ENCODE assay signal across 9 cellular contexts in genomic region chrX:136608295-136608933, GRCh38.
A peak's percentile ranks its signal among the peaks of the same experiment; 100 is the strongest.
DNase-seq lines count a peak whose midpoint lies in the region; ATAC-seq and TF ChIP-seq lines count a peak whose summit lies in the region.
"Had no signal": no experiment of that assay in that cellular context is flagged by ENCODE, and none has a peak within 500 bp of the region (broad histone marks: within the 10 kb centered on the region; RNA-seq: fewer than 3 reads in every experiment).

No MANE protein-coding gene starts in this region.

- H3K27me3 Mint-ChIP-seq in nephron progenitor cell (ENCODE audit: low read depth, poor library complexity): peaks cover 7% of the 10 kb centered on the region

- no peaks in the 10 kb centered on the region for H4K20me1 ChIP-seq in DND-41 (ENCODE audit: insufficient read depth, low read length)

- no peak overlapping the region for H3K27ac ChIP-seq in DND-41 (ENCODE audit: low read length)
- peak overlapping the region; percentile 55 for H3K27ac ChIP-seq in effector memory CD4-positive, alpha-beta T cell (ENCODE audit: insufficient read depth, low read length, poor library complexity, severe bottlenecking)

- no peaks in the 10 kb centered on the region for H3K36me3 ChIP-seq in DND-41 (ENCODE audit: insufficient read depth, low read length)
- H3K36me3 ChIP-seq in effector memory CD4-positive, alpha-beta T cell (ENCODE audit: control insufficient read depth, insufficient read depth, low read length): no peaks in the 10 kb centered on the region

- no peaks in the 10 kb centered on the region for H3K36me3 Mint-ChIP-seq in nephron progenitor cell (ENCODE audit: low read depth)

- H3K4me1 ChIP-seq in DND-41 (ENCODE audit: insufficient read depth, low read length): no peaks in the 10 kb centered on the region
- peaks cover 3% of the 10 kb centered on the region for H3K4me1 ChIP-seq in effector memory CD4-positive, alpha-beta T cell (ENCODE audit: control insufficient read depth, insufficient read depth, low read length, poor library complexity, severe bottlenecking)

- H3K9me3 ChIP-seq in DND-41 (ENCODE audit: insufficient read depth, low read length, severe bottlenecking): no peaks in the 10 kb centered on the region
- H3K9me3 ChIP-seq in effector memory CD4-positive, alpha-beta T cell (ENCODE audit: control insufficient read depth, low read length): no peaks in the 10 kb centered on the region

- in situ Hi-C loops in KBM-7 (cut with MboI; ENCODE audit: low pct_unique_long_range_greater_than_20kb, low sequenced_read_pairs): no loop called here

- peak; percentile 55 for DNase-seq in DND-41
- DNase-seq in KBM-7: peak; percentile 66
- peak; percentile 19 to 34 (median 29) for DNase-seq in effector memory CD4-positive, alpha-beta T cell
- DNase-seq in nephron progenitor cell: peak; percentile 5
- no peak for DNase-seq in amniotic stem cell (lab: John Stamatoyannopoulos, UW)

- TF ChIP-seq CTCF in DND-41 (IDR thresholded peaks at IDR 0.05; ENCODE audit: borderline replicate concordance, extremely low read depth, low read length, poor library complexity, severe bottlenecking): peak; percentile 59
- peak; percentile 13 for TF ChIP-seq CTCF in nephron progenitor cell (IDR thresholded peaks at IDR 0.05)

- peaks cover 41% of the 10 kb centered on the region for H3K9me3 Mint-ChIP-seq in nephron progenitor cell

- no peak overlapping the region for H2AFZ ChIP-seq in DND-41 (ENCODE audit: low read depth, low read length)

- H3K4me3 ChIP-seq in DND-41 (ENCODE audit: low read depth in 1 of 2, low read length in 2 of 2): no peak overlapping the region
- peak overlapping the region; percentile 2 for H3K4me3 ChIP-seq in effector memory CD4-positive, alpha-beta T cell (ENCODE audit: insufficient read depth, low read depth, low read length, poor library complexity, severe bottlenecking)

- peak; percentile 86 for ATAC-seq in DND-41 (ENCODE audit: insufficient read depth, low read depth)
- ATAC-seq in activated CD4-positive, CD25-positive, alpha-beta regulatory T cell treated with anti-CD3 and anti-CD28 coated beads, Interleukin-2, amount 50 U/mL, for 24 hours: peak; percentile 51 to 82
- ATAC-seq in HG03025 (IDR thresholded peaks at IDR 0.05; ENCODE audit: low FRiP score, unreplicated experiment): no peak
- no peak for ATAC-seq in GM21390 (IDR thresholded peaks at IDR 0.05; ENCODE audit: unreplicated experiment)

- H3K4me1 Mint-ChIP-seq in nephron progenitor cell: no peaks in the 10 kb centered on the region
- H3K4me1 Mint-ChIP-seq: nephron had no signal

- no peak overlapping the region for H3K4me3 Mint-ChIP-seq in nephron progenitor cell
- H3K4me3 Mint-ChIP-seq: nephron had no signal

- H3K9ac ChIP-seq in DND-41 (ENCODE audit: low read depth, low read length): no peak overlapping the region

- H3K27me3 ChIP-seq in DND-41 (ENCODE audit: insufficient read depth, low read length, poor library complexity): no peaks in the 10 kb centered on the region
- no peaks in the 10 kb centered on the region for H3K27me3 ChIP-seq in effector memory CD4-positive, alpha-beta T cell (replicated peaks; ENCODE audit: control insufficient read depth, insufficient read depth, low read length, poor library complexity, severe bottlenecking)

- no peak overlapping the region for H3K27ac Mint-ChIP-seq in nephron progenitor cell
- H3K27ac Mint-ChIP-seq: nephron had no signal

- H3K4me2 ChIP-seq in DND-41 (ENCODE audit: insufficient read depth, low read length): no peak overlapping the region

- H3K79me2 ChIP-seq in DND-41 (ENCODE audit: insufficient read depth, low read length): no peaks in the 10 kb centered on the region

Comparison
In these comparisons a context has a peak if more than half of its experiments do, and no peak if none do; other contexts are left out.
1. ATAC-seq: peak in DND-41 (single experiment) and activated CD4-positive, CD25-positive, alpha-beta regulatory T cell treated with anti-CD3 and anti-CD28 coated beads, Interleukin-2, amount 50 U/mL, for 24 hours (2 of 2); none in HG03025 (single experiment) and GM21390 (single experiment).